In genomic region chr15:75745305-75745704, GRCh38 we compare ENCODE assay signal across 26 cellular contexts. TPM values are rescaled to one million over a fixed set of nuclear protein-coding genes. Genes with fewer than 3 reads are reported as not detected.
"Had no signal": no experiment of that assay in that cellular context is flagged by ENCODE, and none has a peak within 500 bp of the region (broad histone marks: within the 10 kb centered on the region; RNA-seq: fewer than 3 reads in every experiment).

No MANE protein-coding gene starts in this region.

- H3K9me3 ChIP-seq: left ventricle myocardium inferior, ovary, sigmoid colon, spleen, suprapubic skin, thoracic aorta, tibial artery, upper lobe of right lung had no signal

- H3K36me3 ChIP-seq: left ventricle myocardium inferior, ovary, sigmoid colon, spleen, suprapubic skin, thoracic aorta, tibial artery, upper lobe of right lung had no signal

- H3K4me3 Mint-ChIP-seq: mesothelial cell of epicardium; naive B cell; natural killer cell; stimulated activated effector memory CD8-positive, alpha-beta T cell treated with anti-CD3 and anti-CD28 coated beads, Interleukin-12 subunit alpha, Interleukin-12 subunit beta, amount 100 ng/mL, for 72 hours; stimulated activated naive CD8-positive, alpha-beta T cell treated with anti-CD3 and anti-CD28 coated beads, Interleukin-15, Interleukin-2, amounts not matched to agents 100 ng/mL and 50 ng/mL, for 24 hours had no signal

- ATAC-seq: natural killer cell; right cardiac atrium; stimulated activated effector memory CD8-positive, alpha-beta T cell treated with anti-CD3 and anti-CD28 coated beads, Interleukin-12 subunit alpha, Interleukin-12 subunit beta, amount 100 ng/mL, for 72 hours; upper lobe of right lung had no signal

- H3K27ac ChIP-seq: hepatocyte, left ventricle myocardium inferior, ovary, sigmoid colon, spleen, suprapubic skin, thoracic aorta, tibial artery, upper lobe of right lung had no signal

- H3K79me2 ChIP-seq: hepatocyte had no signal

- H2AFZ ChIP-seq: hepatocyte had no signal

- H3K4me2 ChIP-seq: hepatocyte had no signal

- FAIRE-seq: small intestine, urothelium cell line had no signal

- H3K4me1 Mint-ChIP-seq: mesothelial cell of epicardium had no signal

- DNase-seq: islet precursor cell; left ventricle myocardium inferior; mesendoderm; naive B cell; natural killer cell; retina; sigmoid colon; small intestine; spleen; stimulated activated CD4-positive, alpha-beta T cell treated with anti-CD3 and anti-CD28 coated beads, Interleukin-4, amount 100 ng/mL, for 24 hours; stimulated activated naive CD4-positive, alpha-beta T cell; trophoblast cell had no signal

- H3K36me3 Mint-ChIP-seq: mesothelial cell of epicardium, naive B cell, natural killer cell had no signal

- H3K4me1 ChIP-seq: left ventricle myocardium inferior, sigmoid colon, suprapubic skin, tibial artery, upper lobe of right lung had no signal

- H3K9me3 Mint-ChIP-seq: naive B cell; natural killer cell; stimulated activated effector memory CD8-positive, alpha-beta T cell treated with anti-CD3 and anti-CD28 coated beads, Interleukin-12 subunit alpha, Interleukin-12 subunit beta, amount 100 ng/mL, for 72 hours; stimulated activated naive CD8-positive, alpha-beta T cell treated with anti-CD3 and anti-CD28 coated beads, Interleukin-15, Interleukin-2, amounts not matched to agents 100 ng/mL and 50 ng/mL, for 24 hours had no signal

- H3K27ac Mint-ChIP-seq: mesothelial cell of epicardium; naive B cell; natural killer cell; progenitor cell of endocrine pancreas; stimulated activated effector memory CD8-positive, alpha-beta T cell treated with anti-CD3 and anti-CD28 coated beads, Interleukin-12 subunit alpha, Interleukin-12 subunit beta, amount 100 ng/mL, for 72 hours; stimulated activated naive CD8-positive, alpha-beta T cell treated with anti-CD3 and anti-CD28 coated beads, Interleukin-15, Interleukin-2, amounts not matched to agents 100 ng/mL and 50 ng/mL, for 24 hours had no signal

- H3K4me3 ChIP-seq: hepatocyte, left ventricle myocardium inferior, lung, ovary, sigmoid colon, spleen, suprapubic skin, thoracic aorta, tibial artery, upper lobe of right lung had no signal

- H3K27me3 ChIP-seq: hepatocyte, sigmoid colon, suprapubic skin, tibial artery, upper lobe of right lung had no signal

RNA-seq across cellular contexts. Expression of gene CSPG4, which starts 32.7 kb away (rescaled TPM):
- polyA plus RNA-seq: neural cell had no signal
